In genomic region chr5:31639488-31640011, GRCh38 we compare ENCODE assay signal across 8 cellular contexts. TPM values are rescaled to one million over a fixed set of nuclear protein-coding genes. Genes with fewer than 3 reads are reported as not detected.
DNase-seq lines count a peak whose midpoint lies in the region; ATAC-seq and TF ChIP-seq lines count a peak whose summit lies in the region.

No MANE protein-coding gene starts in this region.

- intact Hi-C loops in naive thymus-derived CD4-positive, alpha-beta T cell (cut with micrococcal nuclease) = loop anchor here in 1 of 2 donors (1.0 to 5.0 kb wide), 3 partner anchors 107 to 453 kb away; partner anchors contain the start of genes C5orf22 and DROSHA

- POLR2A ChIA-PET in naive thymus-derived CD4-positive, alpha-beta T cell (lab: Charles Lee) = interaction anchor here (0.8 kb wide), 1 partner anchor 22 kb away, joined by 3 read pairs; no protein-coding TSS in a partner anchor

- TF ChIP-seq CTCF in GM12865 (IDR thresholded peaks at IDR 0.05; ENCODE audit: insufficient read depth, low read depth, low read length, missing control alignments) (no peak), chondrocyte (IDR thresholded peaks at IDR 0.05) (no peak)

- ATAC-seq in naive thymus-derived CD4-positive, alpha-beta T cell = peak; percentile 2

- no peak for TF ChIP-seq POLR2A in erythroblast (IDR thresholded peaks at IDR 0.05; ENCODE audit: low read length)

- H3K4me1 ChIP-seq in HUES6 (ENCODE audit: control insufficient read depth, insufficient read depth, low read length) = peaks cover 34% of the 10 kb centered on the region
- H3K4me1 ChIP-seq in naive thymus-derived CD4-positive, alpha-beta T cell (ENCODE audit: control insufficient read depth in 2 of 2, insufficient read depth in 2 of 2, low read length in 2 of 2) = peaks cover 0 to 6% of the 10 kb centered on the region in 2 donors

- no peaks in the 10 kb centered on the region for H3K9me3 ChIP-seq in HUES6 (ENCODE audit: control insufficient read depth, insufficient read depth, low read depth, low read length)
- H3K9me3 ChIP-seq in naive thymus-derived CD4-positive, alpha-beta T cell (ENCODE audit: control insufficient read depth in 2 of 3, low read length in 3 of 3) = no peaks in the 10 kb centered on the region

- H3K4me1 Mint-ChIP-seq in chondrocyte (ENCODE audit: low read depth) = peaks cover 14% of the 10 kb centered on the region
- H3K4me1 Mint-ChIP-seq in naive thymus-derived CD4-positive, alpha-beta T cell = peaks cover 0 to 20% (median 10%) of the 10 kb centered on the region in 7 donors

- peak overlapping the region; percentile 58 for H3K4me3 Mint-ChIP-seq in chondrocyte (ENCODE audit: unreplicated experiment)
- H3K4me3 Mint-ChIP-seq in naive thymus-derived CD4-positive, alpha-beta T cell = peak overlapping the region in 6 of 10 donors; percentile 31 to 77 (median 66)

- no peak overlapping the region for H3K27ac Mint-ChIP-seq in chondrocyte (ENCODE audit: unreplicated experiment)
- no peak overlapping the region for H3K27ac Mint-ChIP-seq in naive thymus-derived CD4-positive, alpha-beta T cell

- H3K9ac ChIP-seq in HUES6 (ENCODE audit: low read length) = peak overlapping the region; percentile 46

- no peaks in the 10 kb centered on the region for H3K36me3 ChIP-seq in HUES6 (ENCODE audit: control insufficient read depth, insufficient read depth, low read length)
- peaks cover 0 to 4% (median 0%) of the 10 kb centered on the region in 3 experiments for H3K36me3 ChIP-seq in naive thymus-derived CD4-positive, alpha-beta T cell (ENCODE audit: control insufficient read depth in 2 of 3, insufficient read depth in 3 of 3, low read length in 3 of 3)

- H3K9me3 Mint-ChIP-seq in chondrocyte (ENCODE audit: low read depth) = no peaks in the 10 kb centered on the region
- no peaks in the 10 kb centered on the region for H3K9me3 Mint-ChIP-seq in naive thymus-derived CD4-positive, alpha-beta T cell

- peaks cover 69% of the 10 kb centered on the region for H3K27me3 ChIP-seq in HUES6 (ENCODE audit: control insufficient read depth, insufficient read depth, low read length)
- H3K27me3 ChIP-seq in naive thymus-derived CD4-positive, alpha-beta T cell (ENCODE audit: control insufficient read depth in 2 of 2, insufficient read depth in 2 of 2, low read length in 2 of 2) = no peaks in the 10 kb centered on the region

- H3K27me3 Mint-ChIP-seq in chondrocyte (ENCODE audit: low read depth) = peaks cover 15% of the 10 kb centered on the region
- H3K27me3 Mint-ChIP-seq in naive thymus-derived CD4-positive, alpha-beta T cell = peaks cover 0 to 28% (median 13%) of the 10 kb centered on the region in 5 donors

- CTCF ChIA-PET in naive thymus-derived CD4-positive, alpha-beta T cell (lab: Charles Lee) = no interaction called here

- DNase-seq in GM12865 (ENCODE audit: low read depth) (no peak), chondrocyte (ENCODE audit: low spot score) (no peak), NCI-H1105 (lab: John Stamatoyannopoulos, UW) (no peak), erythroblast (lab: John Stamatoyannopoulos, UW) (no peak), mucosa of gallbladder (ENCODE audit: low spot score) (no peak), HK-2 (ENCODE audit: unreplicated experiment) (no peak)
- peak in 6 of 9 donors; percentile 1 to 8 (median 6) for DNase-seq in naive thymus-derived CD4-positive, alpha-beta T cell

- H3K27ac ChIP-seq in HUES6 (ENCODE audit: low read depth, low read length) = no peak overlapping the region
- H3K27ac ChIP-seq in naive thymus-derived CD4-positive, alpha-beta T cell (ENCODE audit: low read depth, low read length) = no peak overlapping the region

- H3K4me3 ChIP-seq in GM12865 (ENCODE audit: low read depth, low read length) (peak overlapping the region; percentile 30), HUES6 (ENCODE audit: low read depth, low read length) (peak overlapping the region; percentile 68)
- peak overlapping the region; percentile 6 for H3K4me3 ChIP-seq in naive thymus-derived CD4-positive, alpha-beta T cell (ENCODE audit: low read length)

- H3K36me3 Mint-ChIP-seq in chondrocyte (ENCODE audit: low read depth) = no peaks in the 10 kb centered on the region
- H3K36me3 Mint-ChIP-seq in naive thymus-derived CD4-positive, alpha-beta T cell = no peaks in the 10 kb centered on the region

RNA-seq across cellular contexts. Expression of gene PDZD2, which starts 0.6 kb away (rescaled TPM):
- total RNA-seq in chondrocyte = 30.9 to 34.0 TPM (median 32.1 TPM) in 3 replicates
- total RNA-seq in naive thymus-derived CD4-positive, alpha-beta T cell = 1 to 10 TPM in 4 of 5 experiments, not detected in 1; 1.1 to 2.7 (median 1.9) TPM
- 1 to 10 TPM; 1.1 to 1.5 TPM for polyA plus RNA-seq in naive thymus-derived CD4-positive, alpha-beta T cell
- total RNA-seq in mucosa of gallbladder = 2.7 TPM

Comparison
In these comparisons a context has a peak if more than half of its experiments do, and no peak if none do; other contexts are left out.
1. DNase-seq: peak in naive thymus-derived CD4-positive, alpha-beta T cell (6 of 9); none in GM12865 (single experiment), chondrocyte (single experiment), NCI-H1105 (single experiment), erythroblast (0 of 2), mucosa of gallbladder (single experiment) and HK-2 (single experiment).
2. H3K4me3 ChIP-seq: peak in every context shown above with its lines; median percentile 68 in HUES6; 30 in GM12865; 6 in naive thymus-derived CD4-positive, alpha-beta T cell.